Comparison of ENCODE assay signal across 8 cellular contexts in the genomic region with DNA sequence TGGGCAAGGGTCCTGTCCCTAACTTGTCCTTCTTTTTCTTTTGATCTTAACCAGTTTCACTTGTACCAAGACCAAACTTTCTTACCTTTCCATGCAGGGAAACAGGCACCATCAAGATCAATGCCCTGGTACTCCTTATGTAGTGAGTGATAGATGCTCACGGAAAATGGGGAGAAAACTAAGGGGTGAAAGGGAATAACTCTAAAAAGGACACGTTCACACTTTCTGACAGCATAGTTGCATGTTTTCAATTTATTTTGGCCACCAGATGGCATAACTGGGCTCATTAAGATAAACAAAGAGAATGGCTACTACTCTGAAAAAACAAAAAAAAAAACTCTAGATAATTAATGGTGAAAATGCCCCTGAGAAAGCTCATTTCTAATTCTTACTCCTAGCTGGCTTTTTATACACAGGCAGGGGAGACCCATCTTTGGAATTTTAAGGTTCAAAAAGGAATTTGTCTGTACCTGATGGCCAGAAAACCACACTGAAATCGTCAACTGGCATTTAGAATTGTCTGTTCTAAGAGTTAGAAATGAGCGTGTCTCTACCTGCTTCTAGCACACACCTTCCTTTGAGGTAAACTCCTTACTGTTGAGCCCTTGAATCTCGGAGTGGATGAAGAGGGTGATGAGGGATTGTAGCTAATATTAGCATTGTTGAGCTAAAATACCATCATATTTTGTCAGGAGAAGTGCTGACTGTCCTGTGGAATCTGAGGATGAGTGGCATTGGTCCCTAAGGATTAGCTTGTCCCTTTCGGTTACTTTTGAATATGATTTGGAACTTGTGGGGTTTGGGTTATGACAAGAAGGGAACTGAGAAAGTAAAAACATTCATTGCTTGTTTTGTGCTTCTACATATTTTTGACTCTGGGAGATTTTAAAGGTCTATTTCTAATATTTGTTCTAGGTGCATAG.
A peak's percentile ranks its signal among the peaks of the same experiment; 100 is the strongest.
DNase-seq lines count a peak whose midpoint lies in the region; ATAC-seq and TF ChIP-seq lines count a peak whose summit lies in the region.

No MANE protein-coding gene starts in this region.

- DNase-seq in NCI-H345 (lab: John Stamatoyannopoulos, UW), result peak; percentile 23
- DNase-seq in NCI-H345 treated with DMSO at 0.1 percent for 48 hours (lab: John Stamatoyannopoulos, UW; ENCODE audit: unreplicated experiment), result no peak
- DNase-seq in MV-4-11 (lab: John Stamatoyannopoulos, UW), result peak; percentile 23
- peak; percentile 69 to 74 for DNase-seq in cardiac fibroblast (ENCODE audit: low read depth in 2 of 2)
- no peak for DNase-seq in lower lobe of right lung
- DNase-seq in posterior cingulate gyrus, result no peak

- peaks cover 37% of the 10 kb centered on the region for H3K4me1 ChIP-seq in lower lobe of right lung

- no peaks in the 10 kb centered on the region for H3K36me3 ChIP-seq in lower lobe of right lung

- H3K4me3 ChIP-seq in cardiac fibroblast (replicated peaks in 1 of 2; ENCODE audit: low read depth in 2 of 2, low read length in 2 of 2), result no peak overlapping the region
- no peak overlapping the region for H3K4me3 ChIP-seq in lower lobe of right lung

- no peak overlapping the region for H3K27ac ChIP-seq in lower lobe of right lung

- no peaks in the 10 kb centered on the region for H3K9me3 ChIP-seq in lower lobe of right lung

- ATAC-seq in lower lobe of right lung (peak in 1 of 2 donors; percentile 54), GM21528 (IDR thresholded peaks at IDR 0.05; ENCODE audit: low FRiP score, unreplicated experiment) (no peak), GM21390 (IDR thresholded peaks at IDR 0.05; ENCODE audit: unreplicated experiment) (no peak)

- H3K27me3 ChIP-seq in lower lobe of right lung (ENCODE audit: low read depth), result no peaks in the 10 kb centered on the region

- TF ChIP-seq CTCF in cardiac fibroblast (IDR thresholded peaks at IDR 0.05; ENCODE audit: low read depth, low read length) (peak; percentile 43), lower lobe of right lung (IDR thresholded peaks at IDR 0.05) (peak; percentile 51)

- intact Hi-C loops in lower lobe of right lung (cut with DNase I), result loop anchor here (10.0 kb wide), 1 partner anchor 53 kb away; no protein-coding TSS in a partner anchor
- intact Hi-C loops in posterior cingulate gyrus (cut with DNase I), result no loop called here

Comparison
In these comparisons a context has a peak if more than half of its experiments do, and no peak if none do; other contexts are left out.
1. DNase-seq: peak in NCI-H345 (single experiment), MV-4-11 (single experiment) and cardiac fibroblast (2 of 2); none in NCI-H345 treated with DMSO at 0.1 percent for 48 hours (single experiment), lower lobe of right lung (single experiment) and posterior cingulate gyrus (0 of 10).